ENCODE assay signal across 9 cellular contexts in genomic region chr11:70467196-70468085, GRCh38.
DNase-seq lines count a peak whose midpoint lies in the region; ATAC-seq and FAIRE-seq lines count a peak whose summit lies in the region.
"Had no signal": no experiment of that assay in that cellular context is flagged by ENCODE, and none has a peak within 500 bp of the region (broad histone marks: within the 10 kb centered on the region; RNA-seq: fewer than 3 reads in every experiment).

No MANE protein-coding gene starts in this region.

- peak; percentile 67 for DNase-seq in DMS79 (lab: John Stamatoyannopoulos, UW)
- DNase-seq in HuH-7 (ENCODE audit: low spot score): peak; percentile 91
- peak; percentile 25 for DNase-seq in RCC 7860 (ENCODE audit: low spot score)
- peak in 41 of 61 donors; percentile 4 to 65 (median 24) for DNase-seq in caudate nucleus (lab: John Stamatoyannopoulos, UW)
- peak; percentile 52 for DNase-seq in kidney tubule cell (ENCODE audit: low spot score)
- peak; percentile 32 to 42 for DNase-seq in stimulated activated CD8-positive, alpha-beta memory T cell treated with anti-CD3 and anti-CD28 coated beads, Interleukin-2, amount 100 ng/mL, for 48 hours (ENCODE audit: low read depth in 2 of 2)
- DNase-seq: activated B cell treated with CpG ODN at 0.5 μM for 24 hours had no signal

- ATAC-seq in GM18870 (IDR thresholded peaks at IDR 0.05; ENCODE audit: unreplicated experiment) (no peak), HG03196 (IDR thresholded peaks at IDR 0.05; ENCODE audit: unreplicated experiment) (no peak)

- peak; percentile 39 for FAIRE-seq in RCC 7860 (lab: Jason Lieb, UNC)

- no peak overlapping the region for H3K27ac ChIP-seq in caudate nucleus (ENCODE audit: low read depth, low read length)

Comparison
In these comparisons a context has a peak if more than half of its experiments do, and no peak if none do; other contexts are left out.
1. DNase-seq: peak in every context shown above with its lines; median percentile 91 in HuH-7; 67 in DMS79; 52 in kidney tubule cell; 37 in stimulated activated CD8-positive, alpha-beta memory T cell treated with anti-CD3 and anti-CD28 coated beads, Interleukin-2, amount 100 ng/mL, for 48 hours; 25 in RCC 7860; 24 in caudate nucleus.